31 cellular contexts compared by ENCODE assay signal in genomic region chr20:1420066-1420465, GRCh38.
"Had no signal": no experiment of that assay in that cellular context is flagged by ENCODE, and none has a peak within 500 bp of the region (broad histone marks: within the 10 kb centered on the region; RNA-seq: fewer than 3 reads in every experiment).

No MANE protein-coding gene starts in this region.

- H3K79me2 ChIP-seq: parathyroid adenoma had no signal

- H3K36me3 ChIP-seq: neutrophil, ovary, right lobe of liver, sigmoid colon, spleen, suprapubic skin, tibial artery, transverse colon, upper lobe of right lung, uterus had no signal

- ATAC-seq: naive thymus-derived CD8-positive, alpha-beta T cell; natural killer cell treated with Interleukin-12 subunit alpha and Interleukin-12 subunit beta and Interleukin-15 and Interleukin-18, amount 100 ng/mL, for 72 hours; psoas muscle; right cardiac atrium; right lobe of liver; stimulated activated memory B cell treated with anti-CD40 and anti-IgM and Interleukin-4, amounts not matched to agents 10 μg/mL and 1 μg/mL and 100 μg/mL, for 72 hours; stimulated activated naive CD8-positive, alpha-beta T cell treated with anti-CD3 and anti-CD28 coated beads, Interleukin-15, amount 100 ng/mL, for 72 hours; stimulated activated naive CD8-positive, alpha-beta T cell treated with anti-CD3 and anti-CD28 coated beads, Interleukin-15, Interleukin-2, amounts not matched to agents 100 U/mL and 50 U/mL, for 24 hours; upper lobe of right lung had no signal

- DNase-seq: naive thymus-derived CD8-positive, alpha-beta T cell; nephron progenitor cell; occipital lobe; ovary; posterior cingulate gyrus; psoas muscle; right cardiac atrium; right lobe of liver; sigmoid colon; spleen; stimulated activated CD4-positive, alpha-beta T cell treated with anti-CD3 and anti-CD28 coated beads, Interleukin-12 subunit alpha, Interleukin-12 subunit beta, amount 100 ng/mL, for 4 hours; stimulated activated CD4-positive, alpha-beta T cell treated with anti-CD3 and anti-CD28 coated beads, Interleukin-1b, Interleukin-23, amount 100 ng/mL, for 48 hours; stimulated activated CD4-positive, alpha-beta T cell treated with anti-CD3 and anti-CD28 coated beads, Interleukin-4, amount 100 ng/mL, for 1 hour; stimulated activated CD4-positive, alpha-beta T cell treated with anti-CD3 and anti-CD28 coated beads, Interleukin-4, amount 100 ng/mL, for 4 hours; stimulated activated CD8-positive, alpha-beta memory T cell treated with anti-CD3 and anti-CD28 coated beads, Interleukin-4, amount 100 ng/mL, for 48 hours; stimulated activated naive CD4-positive, alpha-beta T cell; stimulated activated naive CD8-positive, alpha-beta T cell treated with anti-CD3 and anti-CD28 coated beads, Interleukin-15, amount 100 ng/mL, for 72 hours; stimulated activated naive CD8-positive, alpha-beta T cell treated with anti-CD3 and anti-CD28 coated beads, Interleukin-15, Interleukin-2, amounts not matched to agents 100 U/mL and 50 U/mL, for 24 hours; substantia nigra; testis; tibial artery; transverse colon; upper lobe of right lung; uterus had no signal

- H3K27ac ChIP-seq: neutrophil, ovary, parathyroid adenoma, psoas muscle, right lobe of liver, sigmoid colon, skin epidermis, spleen, suprapubic skin, testis, tibial artery, transverse colon, upper lobe of right lung, uterus had no signal

- H3K4me3 ChIP-seq: ovary, psoas muscle, right lobe of liver, sigmoid colon, skin epidermis, smooth muscle cell, spleen, suprapubic skin, testis, tibial artery, transverse colon, upper lobe of right lung, uterus had no signal

- H3K27me3 ChIP-seq: ovary, right lobe of liver, suprapubic skin, testis, upper lobe of right lung, uterus had no signal

- H3K9me3 ChIP-seq: neutrophil, ovary, right lobe of liver, testis, upper lobe of right lung, uterus had no signal

- H2AFZ ChIP-seq: parathyroid adenoma had no signal

- H3K4me1 ChIP-seq: parathyroid adenoma, psoas muscle, right lobe of liver, sigmoid colon, testis, tibial artery, upper lobe of right lung, uterus had no signal

- H3K9ac ChIP-seq: parathyroid adenoma had no signal

- H3K4me2 ChIP-seq: smooth muscle cell had no signal
